1 cellular context compared by ENCODE assay signal in genomic region chr18:5457467-5457957, GRCh38.
TF ChIP-seq lines count a peak whose summit lies in the region.

No MANE protein-coding gene starts in this region.

TF ChIP-seq in SK-N-SH treated with all-trans-retinoic acid at 6 μM for 48 hours, 23 proteins besides CTCF, POLR2A, EP300 and RAD21 (continued from another document):
- TF ChIP-seq POU6F1 (CRISPR knock-in tag; IDR thresholded peaks at IDR 0.05; ENCODE audit: borderline replicate concordance, low read depth) (no peak), ZNF565 (CRISPR knock-in tag; conservative IDR thresholded peaks at IDR 0.05; ENCODE audit: low read depth) (no peak), ZFP3 (CRISPR knock-in tag; IDR thresholded peaks at IDR 0.05) (no peak), ZNF70 (CRISPR knock-in tag; IDR thresholded peaks at IDR 0.05) (no peak), ARNTL (CRISPR knock-in tag; IDR thresholded peaks at IDR 0.05; ENCODE audit: borderline replicate concordance, low read depth) (no peak), OSR1 (CRISPR knock-in tag; IDR thresholded peaks at IDR 0.05) (no peak), SNAI2 (CRISPR knock-in tag; IDR thresholded peaks at IDR 0.05) (no peak), TOX (CRISPR knock-in tag; IDR thresholded peaks at IDR 0.05; ENCODE audit: borderline replicate concordance) (no peak)
- TF ChIP-seq, protein P1, sequence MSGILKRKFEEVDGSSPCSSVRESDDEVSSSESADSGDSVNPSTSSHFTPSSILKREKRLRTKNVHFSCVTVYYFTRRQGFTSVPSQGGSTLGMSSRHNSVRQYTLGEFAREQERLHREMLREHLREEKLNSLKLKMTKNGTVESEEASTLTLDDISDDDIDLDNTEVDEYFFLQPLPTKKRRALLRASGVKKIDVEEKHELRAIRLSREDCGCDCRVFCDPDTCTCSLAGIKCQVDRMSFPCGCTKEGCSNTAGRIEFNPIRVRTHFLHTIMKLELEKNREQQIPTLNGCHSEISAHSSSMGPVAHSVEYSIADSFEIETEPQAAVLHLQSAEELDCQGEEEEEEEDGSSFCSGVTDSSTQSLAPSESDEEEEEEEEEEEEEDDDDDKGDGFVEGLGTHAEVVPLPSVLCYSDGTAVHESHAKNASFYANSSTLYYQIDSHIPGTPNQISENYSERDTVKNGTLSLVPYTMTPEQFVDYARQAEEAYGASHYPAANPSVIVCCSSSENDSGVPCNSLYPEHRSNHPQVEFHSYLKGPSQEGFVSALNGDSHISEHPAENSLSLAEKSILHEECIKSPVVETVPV (CRISPR knock-in tag; IDR thresholded peaks at IDR 0.05): no peak
